In the genomic region with DNA sequence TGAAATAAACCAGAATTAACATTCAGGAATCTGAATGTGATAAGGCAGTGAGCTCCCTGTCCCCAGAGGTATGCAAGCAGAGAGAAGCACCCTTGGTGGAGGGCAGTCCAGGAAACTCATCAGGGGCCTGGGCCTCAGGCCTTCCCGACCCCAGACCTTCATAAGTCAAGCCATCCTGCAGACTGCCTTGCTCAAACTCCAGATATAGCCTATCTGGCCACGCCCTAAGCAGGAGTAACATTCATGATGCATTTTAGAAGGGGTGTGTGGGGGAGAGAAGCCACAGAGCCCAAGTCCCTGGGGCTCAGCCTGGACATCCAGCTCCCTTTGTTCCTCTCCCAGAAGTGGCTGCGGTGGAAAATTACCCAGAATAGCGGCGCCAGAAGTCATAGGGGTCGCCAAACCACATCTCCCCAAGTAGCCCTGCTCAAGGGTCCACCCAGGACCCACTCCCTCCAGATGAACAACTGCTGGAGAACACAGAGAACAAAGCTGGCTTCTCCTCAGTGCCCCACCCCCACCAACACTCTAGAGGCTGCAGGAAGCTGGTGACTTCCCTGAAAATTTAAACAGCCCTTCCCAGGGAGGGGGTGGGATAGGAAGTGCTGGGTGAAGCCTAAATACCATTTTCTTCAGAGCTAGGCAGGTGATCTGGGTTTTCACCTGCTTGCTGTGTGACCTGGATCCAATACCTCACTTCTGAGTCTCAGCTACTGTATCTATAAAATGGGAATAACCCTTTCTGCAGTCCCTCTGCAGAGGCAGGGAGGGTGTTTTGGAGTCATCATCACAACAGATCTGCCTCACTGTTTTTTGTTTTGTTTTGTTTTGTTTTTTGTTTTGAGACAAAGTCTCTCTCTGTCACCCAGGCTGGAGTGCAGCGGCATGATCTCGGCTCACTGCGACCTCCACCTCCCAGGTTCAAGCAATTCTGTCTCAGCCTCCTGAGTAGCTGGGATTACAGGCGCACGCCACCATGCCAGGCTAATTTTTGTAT, we compare ENCODE assay signal across 8 cellular contexts. TPM values are rescaled to one million over a fixed set of nuclear protein-coding genes. Genes with fewer than 3 reads are reported as not detected.
DNase-seq lines count a peak whose midpoint lies in the region; ATAC-seq and TF ChIP-seq lines count a peak whose summit lies in the region.

No MANE protein-coding gene starts in this region.

- H3K36me3 Mint-ChIP-seq in natural killer cell treated with Interleukin-12 subunit alpha and Interleukin-12 subunit beta and Interleukin-15 and Interleukin-18, amount 100 ng/mL, for 72 hours: no peaks in the 10 kb centered on the region

- H3K4me3 ChIP-seq in esophagus squamous epithelium: no peak overlapping the region

- no peak for ATAC-seq in natural killer cell treated with Interleukin-12 subunit alpha and Interleukin-12 subunit beta and Interleukin-15 and Interleukin-18, amount 100 ng/mL, for 72 hours

- peaks cover 36 to 37% of the 10 kb centered on the region in 2 donors for H3K4me1 Mint-ChIP-seq in natural killer cell treated with Interleukin-12 subunit alpha and Interleukin-12 subunit beta and Interleukin-15 and Interleukin-18, amount 100 ng/mL, for 72 hours (ENCODE audit: low read depth in 2 of 2)

- no peaks in the 10 kb centered on the region for H3K9me3 Mint-ChIP-seq in natural killer cell treated with Interleukin-12 subunit alpha and Interleukin-12 subunit beta and Interleukin-15 and Interleukin-18, amount 100 ng/mL, for 72 hours

- H3K27ac ChIP-seq in esophagus squamous epithelium: peak overlapping the region; percentile 97 to 100 (median 98)

- no peaks in the 10 kb centered on the region for H3K9me3 ChIP-seq in esophagus squamous epithelium

- H3K4me3 Mint-ChIP-seq in natural killer cell treated with Interleukin-12 subunit alpha and Interleukin-12 subunit beta and Interleukin-15 and Interleukin-18, amount 100 ng/mL, for 72 hours: peak overlapping the region; percentile 70

- no peaks in the 10 kb centered on the region for H3K27me3 ChIP-seq in esophagus squamous epithelium

- H3K27ac Mint-ChIP-seq in natural killer cell treated with Interleukin-12 subunit alpha and Interleukin-12 subunit beta and Interleukin-15 and Interleukin-18, amount 100 ng/mL, for 72 hours: peak overlapping the region; percentile 51 to 91

- 63 to 74% methylated on average over 6 to 10 of the region's 11 CpGs for WGBS in esophagus squamous epithelium, 2 donors

- peaks cover 63 to 97% (median 74%) of the 10 kb centered on the region in 3 donors for H3K4me1 ChIP-seq in esophagus squamous epithelium

- no peaks in the 10 kb centered on the region for H3K27me3 Mint-ChIP-seq in natural killer cell treated with Interleukin-12 subunit alpha and Interleukin-12 subunit beta and Interleukin-15 and Interleukin-18, amount 100 ng/mL, for 72 hours

- intact Hi-C loops in esophagus squamous epithelium (cut with DNase I): no loop called here

- peak; percentile 44 for DNase-seq in AG08396 (ENCODE audit: low spot score)
- DNase-seq in HK-2 (ENCODE audit: unreplicated experiment): peak; percentile 54
- DNase-seq in SHP77 (lab: John Stamatoyannopoulos, UW): peak; percentile 58 to 67
- no peak for DNase-seq in esophagus squamous epithelium (lab: John Stamatoyannopoulos, UW)
- no peak for DNase-seq in natural killer cell treated with Interleukin-12 subunit alpha and Interleukin-12 subunit beta and Interleukin-15 and Interleukin-18, amount 100 ng/mL, for 72 hours (ENCODE audit: low spot score)
- no peak for DNase-seq in GM19240 (ENCODE audit: insufficient read length, low spot score)
- no peak for DNase-seq in activated CD4-positive, alpha-beta T cell treated with anti-CD3 and anti-CD28 coated beads for 1 hour
- no peak for DNase-seq in NCI-H526 treated with DMSO at 0.1 percent for 48 hours (lab: John Stamatoyannopoulos, UW)

- no peaks in the 10 kb centered on the region for H3K36me3 ChIP-seq in esophagus squamous epithelium

- TF ChIP-seq CTCF in esophagus squamous epithelium (IDR thresholded peaks at IDR 0.05): no peak

- no peak for TF ChIP-seq POLR2A in esophagus squamous epithelium (IDR thresholded peaks at IDR 0.05)

RNA-seq across cellular contexts. Expression of a gene that starts 1.5 kb away (rescaled TPM):
- total RNA-seq in esophagus squamous epithelium: 100 to 1,000 TPM in 2 of 4 donors, 10 to 100 TPM in 2; 55.0 to 137 (median 108) TPM
- total RNA-seq in natural killer cell treated with Interleukin-12 subunit alpha and Interleukin-12 subunit beta and Interleukin-15 and Interleukin-18, amount 100 ng/mL, for 72 hours: 10 to 100 TPM; 55.8 to 73.5 TPM

Comparison
In these comparisons a context has a peak if more than half of its experiments do, and no peak if none do; other contexts are left out.
1. DNase-seq: peak in AG08396 (single experiment), HK-2 (single experiment) and SHP77 (2 of 2); none in esophagus squamous epithelium (single experiment), natural killer cell treated with Interleukin-12 subunit alpha and Interleukin-12 subunit beta and Interleukin-15 and Interleukin-18, amount 100 ng/mL, for 72 hours (single experiment), GM19240 (single experiment), activated CD4-positive, alpha-beta T cell treated with anti-CD3 and anti-CD28 coated beads for 1 hour (single experiment) and NCI-H526 treated with DMSO at 0.1 percent for 48 hours (single experiment).